Comparison of ENCODE assay signal across 16 cellular contexts in the genomic region with DNA sequence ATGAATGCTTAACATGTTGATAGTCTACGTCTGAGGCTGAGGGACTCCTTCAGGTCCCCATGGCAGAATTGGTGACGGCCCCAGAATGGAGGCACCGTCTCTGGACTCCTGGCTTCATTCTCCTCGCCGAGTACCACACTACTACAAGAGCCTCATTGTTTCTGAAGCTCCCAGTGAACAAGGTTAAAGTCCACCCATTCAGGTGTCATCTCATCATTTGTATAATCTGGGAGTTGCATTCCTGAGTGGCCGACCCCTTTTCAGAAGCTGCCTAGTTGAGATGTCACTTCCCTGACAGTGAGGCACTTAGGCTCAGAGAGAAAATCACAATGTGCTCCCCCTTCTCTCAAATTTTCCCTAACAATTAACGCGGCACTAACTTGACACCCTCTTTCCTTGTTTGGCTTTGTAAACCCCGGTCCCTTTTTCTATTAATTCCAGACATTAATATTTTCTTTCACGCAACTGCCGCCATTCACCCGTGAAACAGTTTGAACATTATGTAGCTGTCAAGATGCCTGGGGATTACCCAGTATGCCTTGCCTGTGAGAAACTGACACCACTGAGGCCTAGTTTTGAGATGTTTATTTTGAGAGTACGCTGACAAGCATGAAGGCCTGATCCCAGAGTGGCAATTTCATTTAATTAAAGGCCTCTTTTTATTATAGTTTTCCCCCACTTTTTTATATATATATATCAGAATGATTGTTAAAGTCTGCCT.
DNase-seq lines count a peak whose midpoint lies in the region; ATAC-seq, FAIRE-seq and TF ChIP-seq lines count a peak whose summit lies in the region.
"Had no signal": no experiment of that assay in that cellular context is flagged by ENCODE, and none has a peak within 500 bp of the region (broad histone marks: within the 10 kb centered on the region; RNA-seq: fewer than 3 reads in every experiment).

No MANE protein-coding gene starts in this region.

- H3K9ac ChIP-seq in HepG2 (ENCODE audit: insufficient read depth, low read depth, low read length) (no peak overlapping the region), endodermal cell (ENCODE audit: extremely low read depth, low read length, poor library complexity, severe bottlenecking) (no peak overlapping the region), mammary epithelial cell (ENCODE audit: insufficient read depth, low read length) (no peak overlapping the region)
- H3K9ac ChIP-seq: BLaER1, GM23248 had no signal

- H3K27me3 Mint-ChIP-seq in endodermal cell (ENCODE audit: insufficient read depth) (no peaks in the 10 kb centered on the region), neural crest cell (ENCODE audit: low read depth) (no peaks in the 10 kb centered on the region)

- H3K36me3 Mint-ChIP-seq in endodermal cell (ENCODE audit: low read depth) (no peaks in the 10 kb centered on the region), neural crest cell (ENCODE audit: low read depth) (no peaks in the 10 kb centered on the region)

- POLR2A ChIA-PET in HepG2 (lab: Yijun Ruan, JAX): no interaction called here

- H2AFZ ChIP-seq in HepG2 (ENCODE audit: low read length) (no peak overlapping the region), mammary epithelial cell (ENCODE audit: low read depth, low read length) (no peak overlapping the region)
- H2AFZ ChIP-seq: GM23248 had no signal

- no peaks in the 10 kb centered on the region for H3K9me3 ChIP-seq in HepG2 (ENCODE audit: low read length)
- H3K9me3 ChIP-seq in right lobe of liver: no peaks in the 10 kb centered on the region
- no peaks in the 10 kb centered on the region for H3K9me3 ChIP-seq in endodermal cell (ENCODE audit: control insufficient read depth, low read length)
- H3K9me3 ChIP-seq in mammary epithelial cell (replicated peaks; ENCODE audit: insufficient read depth, low read length): no peaks in the 10 kb centered on the region
- H3K9me3 ChIP-seq: BLaER1, HAP-1 had no signal

- H3K27ac ChIP-seq in HepG2 (ENCODE audit: extremely low read length, insufficient read depth, low read length) (no peak overlapping the region), right lobe of liver (no peak overlapping the region), endodermal cell (ENCODE audit: low read depth, low read length) (peak overlapping the region; percentile 54), mammary epithelial cell (ENCODE audit: insufficient read depth, low read depth, low read length) (no peak overlapping the region)
- H3K27ac ChIP-seq: BLaER1, GM23248 had no signal

- DNase-seq in HepG2 (ENCODE audit: low spot score) (peak; percentile 86), right lobe of liver (no peak), endodermal cell (no peak), neural crest cell (ENCODE audit: low read depth, low spot score) (no peak), mammary epithelial cell (no peak)
- DNase-seq: 8988T; CD8-positive, alpha-beta T cell; GM23248 had no signal

- BruUV-seq in HepG2 (replicated peaks; lab: Mats Ljungman, UMichigan) (no TSS peak), mammary epithelial cell (replicated peaks; lab: Mats Ljungman, UMichigan) (no TSS peak)

- no peak for TF ChIP-seq RAD21 in HepG2 (CRISPR knock-in tag; IDR thresholded peaks at IDR 0.05)

- H3K79me2 ChIP-seq in HepG2 (ENCODE audit: insufficient read depth, low read length) (no peaks in the 10 kb centered on the region), mammary epithelial cell (ENCODE audit: insufficient read depth, low read length) (no peaks in the 10 kb centered on the region)

- H3K4me2 ChIP-seq in HepG2 (ENCODE audit: low read depth, low read length) (no peak overlapping the region), mammary epithelial cell (ENCODE audit: insufficient read depth, low read depth, low read length) (no peak overlapping the region)
- H3K4me2 ChIP-seq: BLaER1 had no signal

- H3K4me3 Mint-ChIP-seq in endodermal cell: no peak overlapping the region
- peak overlapping the region; percentile 21 for H3K4me3 Mint-ChIP-seq in neural crest cell
- H3K4me3 Mint-ChIP-seq: CD8-positive, alpha-beta T cell had no signal

- intact Hi-C loops in HepG2 (cut with micrococcal nuclease; ENCODE audit: unreplicated experiment) (loop anchor here (1.0 kb wide), 1 partner anchor 10 kb away; no protein-coding TSS in a partner anchor), right lobe of liver (cut with DNase I) (no loop called here), mammary epithelial cell (cut with micrococcal nuclease) (no loop called here)

- TF ChIP-seq POLR2A in HepG2 (IDR thresholded peaks at IDR 0.05; ENCODE audit: insufficient read depth in 1 of 2, low read depth in 2 of 2, low read length in 2 of 2): no peak
- TF ChIP-seq POLR2A in right lobe of liver (IDR thresholded peaks at IDR 0.05): no peak

- H3K4me1 Mint-ChIP-seq in endodermal cell: peaks cover 6% of the 10 kb centered on the region
- peaks cover 55% of the 10 kb centered on the region for H3K4me1 Mint-ChIP-seq in neural crest cell

- TF ChIP-seq EP300 in HepG2 (IDR thresholded peaks at IDR 0.05; ENCODE audit: low read depth in 2 of 2, low read length in 2 of 2) (peak in 1 of 2 experiments; percentile 39; a peak in 1 of 4 replicates), HepG2 (CRISPR knock-in tag; IDR thresholded peaks at IDR 0.05; ENCODE audit: borderline replicate concordance) (no peak)

- in situ Hi-C loops in HepG2 (cut with HindIII; ENCODE audit: extremely low pct_ligation_motif_present, low pct_unique_long_range_greater_than_20kb): no loop called here
- in situ Hi-C loops in mammary epithelial cell (cut with MboI; ENCODE audit: low sequenced_read_pairs in 2 of 2): no loop called here

- H3K27ac Mint-ChIP-seq in endodermal cell (no peak overlapping the region), neural crest cell (ENCODE audit: unreplicated experiment) (peak overlapping the region; percentile 44)
- H3K27ac Mint-ChIP-seq: CD8-positive, alpha-beta T cell had no signal

- TF ChIP-seq CTCF in HepG2 (CRISPR knock-in tag; IDR thresholded peaks at IDR 0.05): no peak
- TF ChIP-seq CTCF in right lobe of liver (IDR thresholded peaks at IDR 0.05): no peak
- TF ChIP-seq CTCF in endodermal cell (conservative IDR thresholded peaks at IDR 0.05): no peak
- TF ChIP-seq CTCF in neural crest cell (conservative IDR thresholded peaks at IDR 0.05): no peak
- no peak for TF ChIP-seq CTCF in mammary epithelial cell (conservative IDR thresholded peaks at IDR 0.05 in 1 of 2, IDR thresholded peaks at IDR 0.05 in 1 of 2; ENCODE audit: extremely low read depth in 1 of 2, insufficient read depth in 1 of 2, low read depth in 1 of 2, low read length in 2 of 2)

- no peaks in the 10 kb centered on the region for H3K36me3 ChIP-seq in HepG2 (replicated peaks in 1 of 2; ENCODE audit: control insufficient read depth in 1 of 2, insufficient read depth in 2 of 2, low read length in 2 of 2)
- no peaks in the 10 kb centered on the region for H3K36me3 ChIP-seq in right lobe of liver
- H3K36me3 ChIP-seq in endodermal cell (ENCODE audit: control insufficient read depth, insufficient read depth, low read length): no peaks in the 10 kb centered on the region
- no peaks in the 10 kb centered on the region for H3K36me3 ChIP-seq in mammary epithelial cell (ENCODE audit: insufficient read depth, low read length)
- H3K36me3 ChIP-seq: HAP-1 had no signal

- H3K4me1 ChIP-seq in HepG2 (ENCODE audit: insufficient read depth, low read length) (peaks cover 19% of the 10 kb centered on the region), right lobe of liver (no peaks in the 10 kb centered on the region), endodermal cell (ENCODE audit: control insufficient read depth, insufficient read depth, low read length) (no peaks in the 10 kb centered on the region), mammary epithelial cell (ENCODE audit: insufficient read depth, low read length) (no peaks in the 10 kb centered on the region)
- H3K4me1 ChIP-seq: BLaER1, HAP-1 had no signal

- H4K20me1 ChIP-seq in HepG2 (ENCODE audit: insufficient read depth, low read length) (no peaks in the 10 kb centered on the region), mammary epithelial cell (ENCODE audit: insufficient read depth, low read length) (no peaks in the 10 kb centered on the region)
- H4K20me1 ChIP-seq: BLaER1 had no signal

- ATAC-seq in HepG2 (peak; percentile 96), right lobe of liver (no peak), HG02973 (IDR thresholded peaks at IDR 0.05; ENCODE audit: unreplicated experiment) (no peak), HG03432 (IDR thresholded peaks at IDR 0.05; ENCODE audit: unreplicated experiment) (no peak)
- ATAC-seq: CD8-positive, alpha-beta T cell had no signal

- H3K4me3 ChIP-seq in HepG2 (replicated peaks in 1 of 3; ENCODE audit: insufficient read depth in 1 of 3, low read depth in 2 of 3, low read length in 3 of 3): no peak overlapping the region
- H3K4me3 ChIP-seq in right lobe of liver: no peak overlapping the region
- H3K4me3 ChIP-seq in endodermal cell (ENCODE audit: low read length): no peak overlapping the region
- no peak overlapping the region for H3K4me3 ChIP-seq in mammary epithelial cell (replicated peaks in 1 of 3; ENCODE audit: insufficient read depth in 1 of 3, low read depth in 2 of 3, low read length in 3 of 3)
- H3K4me3 ChIP-seq: BLaER1, GM23248, HAP-1 had no signal

- FAIRE-seq in HepG2 (lab: Jason Lieb, UNC): peak; percentile 43
- FAIRE-seq: G401.6, GM12891, GM19239, HTR-8/SVneo had no signal

- H3K27me3 ChIP-seq in HepG2 (ENCODE audit: control insufficient read depth in 1 of 2, insufficient read depth in 2 of 2, low read length in 2 of 2): no peaks in the 10 kb centered on the region; a peak in 1 of 5 replicates
- H3K27me3 ChIP-seq in right lobe of liver: no peaks in the 10 kb centered on the region
- H3K27me3 ChIP-seq in endodermal cell (ENCODE audit: control insufficient read depth, insufficient read depth, low read length, poor library complexity, severe bottlenecking): no peaks in the 10 kb centered on the region
- H3K27me3 ChIP-seq in mammary epithelial cell (ENCODE audit: insufficient read depth, low read length): no peaks in the 10 kb centered on the region
- H3K27me3 ChIP-seq: BLaER1 had no signal

- 51% methylated on average over 13 of the region's 13 CpGs for WGBS in HepG2 (ENCODE audit: low lambda C conversion rate)
- WGBS in right lobe of liver (ENCODE audit: insufficient coverage, low coverage, low lambda C conversion rate, missing lambda C conversion rate): 72% methylated on average over 9 of the region's 13 CpGs
- 81 to 90% methylated on average over 8 to 13 of the region's 13 CpGs for WGBS in endodermal cell (ENCODE audit: insufficient coverage in 1 of 2, insufficient read length in 1 of 2), 2 experiments
- 97% methylated on average over 13 of the region's 13 CpGs for WGBS in mammary epithelial cell (ENCODE audit: low coverage, missing lambda C conversion rate)

- dilution Hi-C loops in mammary epithelial cell (cut with HindIII; ENCODE audit: low sequenced_read_pairs): no loop called here

- CTCF ChIA-PET in HepG2 (lab: Yijun Ruan, JAX; ENCODE audit: low intra/inter-chr PET ratio, low total read pairs): no interaction called here
- CTCF ChIA-PET in mammary epithelial cell (lab: Charles Lee; ENCODE audit: low non-redundant PET): no interaction called here

- no peaks in the 10 kb centered on the region for H3K9me3 Mint-ChIP-seq in endodermal cell
- no peaks in the 10 kb centered on the region for H3K9me3 Mint-ChIP-seq in neural crest cell
- H3K9me3 Mint-ChIP-seq: CD8-positive, alpha-beta T cell had no signal

TF ChIP-seq in HepG2, 621 proteins besides CTCF, POLR2A, EP300 and RAD21 (continues in another document):
- no peak for TF ChIP-seq TOPORS (CRISPR knock-in tag; IDR thresholded peaks at IDR 0.05)
